Comparison of ENCODE assay signal across 12 cellular contexts in the genomic region with DNA sequence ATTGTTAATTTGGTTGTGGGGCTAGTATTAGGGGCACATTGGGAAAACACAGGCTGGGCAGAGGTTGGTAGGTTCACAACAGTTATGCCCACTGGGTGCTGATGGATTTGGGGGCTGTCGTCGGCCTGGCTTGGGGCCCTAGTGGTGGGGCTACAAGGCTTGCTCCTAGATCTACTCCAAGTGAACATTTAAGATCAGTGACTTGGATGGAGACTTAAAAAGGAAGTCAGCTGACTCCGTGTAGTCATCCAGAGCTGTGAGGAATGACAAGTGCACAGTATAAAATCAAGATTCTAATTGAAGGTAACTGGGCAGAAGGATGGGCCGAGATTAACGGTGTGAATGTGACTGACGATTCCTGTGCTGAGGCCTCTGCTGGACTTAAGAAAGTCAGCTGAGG. TPM values are rescaled to one million over a fixed set of nuclear protein-coding genes. Genes with fewer than 3 reads are reported as not detected.
DNase-seq lines count a peak whose midpoint lies in the region; ATAC-seq and TF ChIP-seq lines count a peak whose summit lies in the region.
"Had no signal": no experiment of that assay in that cellular context is flagged by ENCODE, and none has a peak within 500 bp of the region (broad histone marks: within the 10 kb centered on the region; RNA-seq: fewer than 3 reads in every experiment).

No MANE protein-coding gene starts in this region.

- H3K4me3 Mint-ChIP-seq in T-helper 2 cell treated with Interferon-gamma antibody and Interleukin-4, amounts not matched to agents 5 μg/mL and 100 μg/mL, for 36 hours, result peak overlapping the region; percentile 71
- peak overlapping the region; percentile 86 for H3K4me3 Mint-ChIP-seq in activated CD8-positive, alpha-beta T cell treated with anti-CD3 and anti-CD28 coated beads for 36 hours
- H3K4me3 Mint-ChIP-seq in immature natural killer cell, result peak overlapping the region; percentile 53 to 75 (median 60)

- no peaks in the 10 kb centered on the region for H3K27me3 ChIP-seq in subcutaneous abdominal adipose tissue (ENCODE audit: control insufficient read depth in 5 of 5, insufficient read depth in 4 of 5, low read length in 5 of 5)

- no peaks in the 10 kb centered on the region for H3K9me3 ChIP-seq in subcutaneous abdominal adipose tissue (ENCODE audit: control insufficient read depth in 5 of 5, low read length in 5 of 5)

- no peak for TF ChIP-seq CTCF in activated CD8-positive, alpha-beta T cell treated with anti-CD3 and anti-CD28 coated beads for 36 hours (IDR thresholded peaks at IDR 0.05)

- peaks cover 0 to 3% (median 0%) of the 10 kb centered on the region in 5 donors for H3K36me3 ChIP-seq in subcutaneous abdominal adipose tissue (ENCODE audit: control insufficient read depth in 5 of 5, insufficient read depth in 5 of 5, low read length in 5 of 5)

- peaks cover 28% of the 10 kb centered on the region for H3K27me3 Mint-ChIP-seq in T-helper 2 cell treated with Interferon-gamma antibody and Interleukin-4, amounts not matched to agents 5 μg/mL and 100 μg/mL, for 36 hours (ENCODE audit: low read depth)
- no peaks in the 10 kb centered on the region for H3K27me3 Mint-ChIP-seq in activated CD8-positive, alpha-beta T cell treated with anti-CD3 and anti-CD28 coated beads for 36 hours
- H3K27me3 Mint-ChIP-seq in immature natural killer cell (ENCODE audit: low read depth in 3 of 3), result peaks cover 5 to 16% (median 5%) of the 10 kb centered on the region in 3 donors

- peak overlapping the region; percentile 26 for H3K27ac Mint-ChIP-seq in T-helper 2 cell treated with Interferon-gamma antibody and Interleukin-4, amounts not matched to agents 5 μg/mL and 100 μg/mL, for 36 hours
- H3K27ac Mint-ChIP-seq in activated CD8-positive, alpha-beta T cell treated with anti-CD3 and anti-CD28 coated beads for 36 hours, result peak overlapping the region; percentile 59
- H3K27ac Mint-ChIP-seq in immature natural killer cell, result peak overlapping the region in 5 of 6 donors; percentile 73 to 94 (median 93)

- POLR2A ChIA-PET in activated CD8-positive, alpha-beta T cell treated with anti-CD3 and anti-CD28 coated beads for 36 hours (lab: Charles Lee), result interaction anchor here (2.4 to 3.7 kb wide), 2 partner anchors 13 kb away, joined by 12 to 19 read pairs; a partner anchor contains a TSS

- peak overlapping the region in 3 of 5 donors; percentile 3 to 39 (median 38) for H3K4me3 ChIP-seq in subcutaneous abdominal adipose tissue (ENCODE audit: low read depth in 1 of 5, low read length in 5 of 5)

- peak overlapping the region; percentile 16 for H3K27ac ChIP-seq in subcutaneous abdominal adipose tissue (ENCODE audit: low read depth, low read length)

- no peak for DNase-seq in T-helper 2 cell treated with Interferon-gamma antibody and Interleukin-4, amounts not matched to agents 5 μg/mL and 100 μg/mL, for 36 hours (ENCODE audit: low spot score)
- DNase-seq in T-helper 2 cell, result no peak
- DNase-seq in activated CD8-positive, alpha-beta T cell treated with anti-CD3 and anti-CD28 coated beads for 36 hours, result no peak
- no peak for DNase-seq in immature natural killer cell
- DNase-seq in NCI-H2227 (lab: John Stamatoyannopoulos, UW; ENCODE audit: unreplicated experiment), result no peak
- DNase-seq in NCI-H2081 treated with DMSO at 0.1 percent for 48 hours (lab: John Stamatoyannopoulos, UW), result no peak
- DNase-seq: activated gamma-delta T cell treated with Interleukin-2 at 50 U/mL for 16 hours, Karpas-422 had no signal

- TF ChIP-seq POLR2A in GM18505 (IDR thresholded peaks at IDR 0.05; ENCODE audit: borderline replicate concordance, extremely low read depth, insufficient read depth, insufficient read length), result no peak

- ATAC-seq in activated CD8-positive, alpha-beta T cell treated with anti-CD3 and anti-CD28 coated beads for 36 hours, result no peak
- no peak for ATAC-seq in GM18505 (IDR thresholded peaks at IDR 0.05; ENCODE audit: unreplicated experiment)

- H3K36me3 Mint-ChIP-seq in T-helper 2 cell treated with Interferon-gamma antibody and Interleukin-4, amounts not matched to agents 5 μg/mL and 100 μg/mL, for 36 hours (ENCODE audit: low read depth), result no peaks in the 10 kb centered on the region
- H3K36me3 Mint-ChIP-seq in activated CD8-positive, alpha-beta T cell treated with anti-CD3 and anti-CD28 coated beads for 36 hours (ENCODE audit: low read depth), result peaks cover 14% of the 10 kb centered on the region
- no peaks in the 10 kb centered on the region for H3K36me3 Mint-ChIP-seq in immature natural killer cell

- no peak overlapping the region for H3K9ac ChIP-seq in subcutaneous abdominal adipose tissue (ENCODE audit: low read length in 5 of 5)

- intact Hi-C loops in activated CD8-positive, alpha-beta T cell treated with anti-CD3 and anti-CD28 coated beads for 36 hours (cut with micrococcal nuclease), result no loop called here

- peaks cover 3 to 69% (median 43%) of the 10 kb centered on the region in 5 donors for H3K4me1 ChIP-seq in subcutaneous abdominal adipose tissue (ENCODE audit: control insufficient read depth in 5 of 5, insufficient read depth in 5 of 5, low read length in 5 of 5)

- H3K4me1 Mint-ChIP-seq in T-helper 2 cell treated with Interferon-gamma antibody and Interleukin-4, amounts not matched to agents 5 μg/mL and 100 μg/mL, for 36 hours (ENCODE audit: low read depth), result peaks cover 27% of the 10 kb centered on the region
- H3K4me1 Mint-ChIP-seq in activated CD8-positive, alpha-beta T cell treated with anti-CD3 and anti-CD28 coated beads for 36 hours (ENCODE audit: low read depth), result peaks cover 76% of the 10 kb centered on the region
- peaks cover 24 to 34% of the 10 kb centered on the region in 2 donors for H3K4me1 Mint-ChIP-seq in immature natural killer cell

- no peaks in the 10 kb centered on the region for H3K9me3 Mint-ChIP-seq in T-helper 2 cell treated with Interferon-gamma antibody and Interleukin-4, amounts not matched to agents 5 μg/mL and 100 μg/mL, for 36 hours
- no peaks in the 10 kb centered on the region for H3K9me3 Mint-ChIP-seq in activated CD8-positive, alpha-beta T cell treated with anti-CD3 and anti-CD28 coated beads for 36 hours
- H3K9me3 Mint-ChIP-seq in immature natural killer cell, result no peaks in the 10 kb centered on the region

- CTCF ChIA-PET in activated CD8-positive, alpha-beta T cell treated with anti-CD3 and anti-CD28 coated beads for 36 hours (lab: Charles Lee), result interaction anchor here (1.0 to 19.6 kb wide), 7 partner anchors 9 to 83 kb away, joined by 3 to 310 read pairs (median 7); a partner anchor contains a TSS

RNA-seq across cellular contexts. Expression of a gene that starts 12.8 kb away (rescaled TPM):
- 100 to 1,000 TPM; 120 to 128 TPM for total RNA-seq in activated CD8-positive, alpha-beta T cell treated with anti-CD3 and anti-CD28 coated beads for 36 hours
- polyA plus RNA-seq in immature natural killer cell, result 1 to 10 TPM in 2 of 3 donors, under 1 TPM in 1; 0.83 to 2.1 (median 1.3) TPM

RNA-seq across cellular contexts. Expression of a gene that starts 31.3 kb away (rescaled TPM):
- 10 to 100 TPM; 25.6 to 28.4 TPM for total RNA-seq in activated CD8-positive, alpha-beta T cell treated with anti-CD3 and anti-CD28 coated beads for 36 hours
- polyA plus RNA-seq in immature natural killer cell, result 10 to 100 TPM; 25.8 to 50.8 (median 32.2) TPM

RNA-seq across cellular contexts. Expression of a gene that starts 31.7 kb away (rescaled TPM):
- total RNA-seq in activated CD8-positive, alpha-beta T cell treated with anti-CD3 and anti-CD28 coated beads for 36 hours, result 10 to 100 TPM; 26.0 to 26.4 TPM
- 1 to 10 TPM; 1.1 to 3.1 (median 1.2) TPM for polyA plus RNA-seq in immature natural killer cell

RNA-seq across cellular contexts. Expression of a gene that starts 41.1 kb away (rescaled TPM):
- not detected for total RNA-seq in activated CD8-positive, alpha-beta T cell treated with anti-CD3 and anti-CD28 coated beads for 36 hours
- polyA plus RNA-seq in immature natural killer cell, result not detected
- total RNA-seq: RPMI7951 had no signal
- polyA plus RNA-seq: AG04450 had no signal

Comparison
In these comparisons a context has a peak if more than half of its experiments do, and no peak if none do; other contexts are left out.
1. H3K27ac Mint-ChIP-seq: peak in every context shown above with its lines; median percentile 93 in immature natural killer cell; 59 in activated CD8-positive, alpha-beta T cell treated with anti-CD3 and anti-CD28 coated beads for 36 hours; 26 in T-helper 2 cell treated with Interferon-gamma antibody and Interleukin-4, amounts not matched to agents 5 μg/mL and 100 μg/mL, for 36 hours.